In genomic region chr12:5456906-5457305, GRCh38 we compare ENCODE assay signal across 13 cellular contexts. TPM values are rescaled to one million over a fixed set of nuclear protein-coding genes. Genes with fewer than 3 reads are reported as not detected.
DNase-seq lines count a peak whose midpoint lies in the region; ATAC-seq, FAIRE-seq and TF ChIP-seq lines count a peak whose summit lies in the region.
"Had no signal": no experiment of that assay in that cellular context is flagged by ENCODE, and none has a peak within 500 bp of the region (broad histone marks: within the 10 kb centered on the region; RNA-seq: fewer than 3 reads in every experiment).

No MANE protein-coding gene starts in this region.

- peak overlapping the region; percentile 70 for H3K27ac Mint-ChIP-seq in astrocyte (ENCODE audit: unreplicated experiment)
- no peak overlapping the region for H3K27ac Mint-ChIP-seq in activated CD8-positive, alpha-beta memory T cell treated with anti-CD3 and anti-CD28 coated beads, Interleukin-2, amount 10 ng/mL, durations not matched to agents 7 days and 5 days
- H3K27ac Mint-ChIP-seq: activated naive CD8-positive, alpha-beta T cell had no signal

- H3K4me3 ChIP-seq in astrocyte (ENCODE audit: insufficient read depth, low read depth, low read length) (peak overlapping the region; percentile 18), kidney epithelial cell (ENCODE audit: low read depth, low read length) (no peak overlapping the region)
- H3K4me3 ChIP-seq: uterus had no signal

- peaks cover 3% of the 10 kb centered on the region for H3K9me3 Mint-ChIP-seq in astrocyte (ENCODE audit: unreplicated experiment)
- H3K9me3 Mint-ChIP-seq in activated CD8-positive, alpha-beta memory T cell treated with anti-CD3 and anti-CD28 coated beads, Interleukin-2, amount 10 ng/mL, durations not matched to agents 7 days and 5 days (ENCODE audit: low read depth): no peaks in the 10 kb centered on the region

- no peak overlapping the region for H3K4me3 Mint-ChIP-seq in astrocyte (ENCODE audit: unreplicated experiment)
- no peak overlapping the region for H3K4me3 Mint-ChIP-seq in activated CD8-positive, alpha-beta memory T cell treated with anti-CD3 and anti-CD28 coated beads, Interleukin-2, amount 10 ng/mL, durations not matched to agents 7 days and 5 days
- H3K4me3 Mint-ChIP-seq: activated naive CD8-positive, alpha-beta T cell had no signal

- FAIRE-seq in astrocyte (lab: Jason Lieb, UNC): peak; percentile 94

- H3K36me3 ChIP-seq in astrocyte (ENCODE audit: insufficient read depth, low read length) (no peaks in the 10 kb centered on the region), kidney epithelial cell (ENCODE audit: control insufficient read depth, insufficient read depth, low read length) (no peaks in the 10 kb centered on the region)
- H3K36me3 ChIP-seq: uterus had no signal

- H3K9ac ChIP-seq in astrocyte (ENCODE audit: low read length): peak overlapping the region; percentile 45

- intact Hi-C loops in left cardiac atrium (cut with DNase I): no loop called here
- intact Hi-C loops in Right ventricle myocardium superior (cut with DNase I): no loop called here

- no peak for TF ChIP-seq CTCF in astrocyte (IDR thresholded peaks at IDR 0.05; ENCODE audit: insufficient read depth, low read depth, low read length)
- TF ChIP-seq CTCF in kidney epithelial cell (IDR thresholded peaks at IDR 0.05; ENCODE audit: insufficient read depth, low read length, poor library complexity, severe bottlenecking): no peak

- ATAC-seq in left cardiac atrium (peak; percentile 18 to 57), Right ventricle myocardium superior (ENCODE audit: poor library complexity) (no peak), GM21529 (IDR thresholded peaks at IDR 0.05; ENCODE audit: unreplicated experiment) (no peak), HG03159 (IDR thresholded peaks at IDR 0.05; ENCODE audit: unreplicated experiment) (no peak)
- ATAC-seq in activated CD8-positive, alpha-beta memory T cell treated with anti-CD3 and anti-CD28 coated beads, Interleukin-2, amount 10 ng/mL, durations not matched to agents 7 days and 5 days: no peak

- peaks cover 17% of the 10 kb centered on the region for H3K4me1 ChIP-seq in astrocyte (ENCODE audit: insufficient read depth, low read length)
- H3K4me1 ChIP-seq: uterus had no signal

- peaks cover 22% of the 10 kb centered on the region for H3K4me1 Mint-ChIP-seq in astrocyte (ENCODE audit: low read depth, unreplicated experiment)
- peaks cover 1% of the 10 kb centered on the region for H3K4me1 Mint-ChIP-seq in activated CD8-positive, alpha-beta memory T cell treated with anti-CD3 and anti-CD28 coated beads, Interleukin-2, amount 10 ng/mL, durations not matched to agents 7 days and 5 days

- peak overlapping the region; percentile 73 for H2AFZ ChIP-seq in astrocyte (ENCODE audit: low read depth, low read length)

- CTCF ChIA-PET in activated CD8-positive, alpha-beta memory T cell treated with anti-CD3 and anti-CD28 coated beads, Interleukin-2, amount 10 ng/mL, durations not matched to agents 7 days and 5 days (lab: Charles Lee): no interaction called here

- no peaks in the 10 kb centered on the region for H3K27me3 Mint-ChIP-seq in astrocyte (ENCODE audit: low read depth, unreplicated experiment)
- no peaks in the 10 kb centered on the region for H3K27me3 Mint-ChIP-seq in activated CD8-positive, alpha-beta memory T cell treated with anti-CD3 and anti-CD28 coated beads, Interleukin-2, amount 10 ng/mL, durations not matched to agents 7 days and 5 days

- H3K36me3 Mint-ChIP-seq in astrocyte (ENCODE audit: low read depth, unreplicated experiment): peaks cover 14% of the 10 kb centered on the region
- H3K36me3 Mint-ChIP-seq in activated CD8-positive, alpha-beta memory T cell treated with anti-CD3 and anti-CD28 coated beads, Interleukin-2, amount 10 ng/mL, durations not matched to agents 7 days and 5 days: no peaks in the 10 kb centered on the region
- H3K36me3 Mint-ChIP-seq: activated naive CD8-positive, alpha-beta T cell had no signal

- no peaks in the 10 kb centered on the region for H3K9me3 ChIP-seq in astrocyte (ENCODE audit: insufficient read depth, low read depth, low read length)
- H3K9me3 ChIP-seq: uterus had no signal

- H4K20me1 ChIP-seq in astrocyte (ENCODE audit: insufficient read depth, low read length): no peaks in the 10 kb centered on the region

- H3K27ac ChIP-seq in astrocyte (ENCODE audit: low read depth, low read length): peak overlapping the region; percentile 62
- H3K27ac ChIP-seq: C4-2B, uterus had no signal

- peaks cover 25% of the 10 kb centered on the region for H3K79me2 ChIP-seq in astrocyte (ENCODE audit: insufficient read depth, low read length)

- H3K4me2 ChIP-seq in astrocyte (ENCODE audit: low read length): peak overlapping the region; percentile 75

- DNase-seq in left cardiac atrium (no peak), Right ventricle myocardium superior (no peak), astrocyte (ENCODE audit: low read depth) (peak; percentile 70), kidney epithelial cell (ENCODE audit: low read depth) (peak; percentile 61), NCI-H748 treated with DMSO at 0.1 percent for 48 hours (lab: John Stamatoyannopoulos, UW) (no peak)
- DNase-seq in activated CD8-positive, alpha-beta memory T cell treated with anti-CD3 and anti-CD28 coated beads, Interleukin-2, amount 10 ng/mL, durations not matched to agents 7 days and 5 days: no peak
- DNase-seq: NCI-H187 treated with DMSO at 0.1 percent for 48 hours, T-helper 9 cell, uterus had no signal

- H3K27me3 ChIP-seq in astrocyte (ENCODE audit: insufficient read depth, low read length) (no peaks in the 10 kb centered on the region), kidney epithelial cell (ENCODE audit: control insufficient read depth, insufficient read depth, low read length) (no peaks in the 10 kb centered on the region)
- H3K27me3 ChIP-seq: uterus had no signal

RNA-seq across cellular contexts. Expression of gene NTF3, which starts 25.0 kb away (rescaled TPM):
- total RNA-seq in left cardiac atrium (1 to 10 TPM in 1 of 2 donors, under 1 TPM in 1; 0.97 to 1.2 TPM), Right ventricle myocardium superior (1.1 TPM), astrocyte (8.9 and 9.6 TPM in 2 replicates), kidney epithelial cell (0.34 TPM in 1 of 2 replicates, not detected in the other)
- total RNA-seq in activated CD8-positive, alpha-beta memory T cell treated with anti-CD3 and anti-CD28 coated beads, Interleukin-2, amount 10 ng/mL, durations not matched to agents 7 days and 5 days: not detected

Comparison
In these comparisons a context has a peak if more than half of its experiments do, and no peak if none do; other contexts are left out.
1. ATAC-seq: peak in left cardiac atrium (2 of 2); none in Right ventricle myocardium superior (single experiment), GM21529 (single experiment), activated CD8-positive, alpha-beta memory T cell treated with anti-CD3 and anti-CD28 coated beads, Interleukin-2, amount 10 ng/mL, durations not matched to agents 7 days and 5 days (single experiment) and HG03159 (single experiment).
2. DNase-seq: peak in astrocyte (single experiment) and kidney epithelial cell (single experiment); none in left cardiac atrium (single experiment), Right ventricle myocardium superior (single experiment), NCI-H748 treated with DMSO at 0.1 percent for 48 hours (single experiment) and activated CD8-positive, alpha-beta memory T cell treated with anti-CD3 and anti-CD28 coated beads, Interleukin-2, amount 10 ng/mL, durations not matched to agents 7 days and 5 days (single experiment).